8 cellular contexts compared by ENCODE assay signal in the genomic region with DNA sequence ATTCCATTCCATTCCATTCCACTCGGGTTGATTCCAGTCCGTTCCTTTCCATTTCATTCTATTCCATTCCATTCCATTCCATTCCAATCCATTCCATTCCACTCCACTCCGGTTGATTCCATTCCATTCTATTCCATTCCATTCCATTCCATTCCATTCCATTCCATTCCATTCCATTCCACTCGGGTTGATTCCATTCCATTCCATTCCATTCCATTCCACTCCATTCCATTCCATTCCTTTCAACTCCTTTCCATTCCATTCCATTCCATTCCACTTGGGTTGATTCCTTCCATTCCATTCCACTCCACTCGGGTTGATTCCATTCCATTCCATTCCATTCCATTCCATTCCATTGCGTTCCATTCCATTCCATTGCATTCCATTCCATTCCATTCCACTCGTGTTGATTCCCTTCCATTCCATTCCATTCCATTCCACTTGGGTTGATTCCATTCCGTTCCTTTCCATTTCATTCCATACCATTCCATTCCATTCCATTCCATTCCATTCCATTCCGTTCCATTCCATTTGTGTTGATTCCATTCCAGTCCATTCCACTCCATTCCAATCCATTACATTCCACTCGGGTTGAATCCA.
DNase-seq lines count a peak whose midpoint lies in the region; ATAC-seq and TF ChIP-seq lines count a peak whose summit lies in the region.
"Not testable (repeated sequence)": the region's sequence is repeated elsewhere in the genome, so short reads cannot be mapped to it uniquely, and the experiment has no call there.

No MANE protein-coding gene starts in this region.

- not testable (repeated sequence) for H4K20me1 ChIP-seq in BLaER1 treated with 17β-estradiol and CSF1 and Interleukin-3, amounts not matched to agents 10 nM and 100 nM

- H3K4me3 ChIP-seq in BLaER1 treated with 17β-estradiol and CSF1 and Interleukin-3, amounts not matched to agents 10 nM and 100 nM, result peak overlapping the region in 8 of 10 experiments; percentile 0 to 2 (median 0); a peak in 9 of 20 replicates

- H3K4me1 ChIP-seq in BLaER1 treated with 17β-estradiol and CSF1 and Interleukin-3, amounts not matched to agents 10 nM and 100 nM, result not testable (repeated sequence)

- POLR2A ChIA-PET in WTC11 (lab: Charles Lee), result not testable (repeated sequence)

- H3K4me1 Mint-ChIP-seq in WTC11, result not testable (repeated sequence)

- intact Hi-C loops in Right ventricle myocardium inferior (cut with DNase I), result not testable (repeated sequence)

- H3K36me3 Mint-ChIP-seq in WTC11, result peaks cover 94% of the 10 kb centered on the region

- H3K4me3 Mint-ChIP-seq in WTC11, result not testable (repeated sequence)

- H3K27me3 ChIP-seq in BLaER1 treated with 17β-estradiol and CSF1 and Interleukin-3, amounts not matched to agents 10 nM and 100 nM, result not testable (repeated sequence)

- not testable (repeated sequence) for H3K27ac Mint-ChIP-seq in WTC11

- peaks cover 79% of the 10 kb centered on the region for H3K27me3 Mint-ChIP-seq in WTC11 (ENCODE audit: low read depth)

- H3K9ac ChIP-seq in BLaER1 treated with 17β-estradiol and CSF1 and Interleukin-3, amounts not matched to agents 10 nM and 100 nM, result not testable (repeated sequence)

- H3K9me3 Mint-ChIP-seq in WTC11, result peaks cover 93% of the 10 kb centered on the region

- H3K4me2 ChIP-seq in BLaER1 treated with 17β-estradiol and CSF1 and Interleukin-3, amounts not matched to agents 10 nM and 100 nM, result not testable (repeated sequence)

- ATAC-seq in GM18909 (IDR thresholded peaks at IDR 0.05; ENCODE audit: poor library complexity, unreplicated experiment) (peak; percentile 43), GM21528 (IDR thresholded peaks at IDR 0.05; ENCODE audit: low FRiP score, unreplicated experiment) (peak; percentile 44), HG02852 (IDR thresholded peaks at IDR 0.05; ENCODE audit: unreplicated experiment) (peak; percentile 32), HG03342 (IDR thresholded peaks at IDR 0.05; ENCODE audit: unreplicated experiment) (peak; percentile 31), WTC11 (peak; percentile 33; the same call in 1 of the 2 replicates), Right ventricle myocardium inferior (peak; percentile 66), omental fat pad (ENCODE audit: low FRiP score) (peak; percentile 53)

- not testable (repeated sequence) for DNase-seq in WTC11 (ENCODE audit: low spot score); Right ventricle myocardium inferior (ENCODE audit: missing footprints); omental fat pad (ENCODE audit: low spot score)

- H3K27ac ChIP-seq in BLaER1 treated with 17β-estradiol and CSF1 and Interleukin-3, amounts not matched to agents 10 nM and 100 nM, result not testable (repeated sequence)

- CTCF ChIA-PET in WTC11 (lab: Charles Lee), result not testable (repeated sequence)

- TF ChIP-seq CTCF in WTC11 (IDR thresholded peaks at IDR 0.05); omental fat pad (IDR thresholded peaks at IDR 0.05): not testable (repeated sequence)

- H3K9me3 ChIP-seq in BLaER1 treated with 17β-estradiol and CSF1 and Interleukin-3, amounts not matched to agents 10 nM and 100 nM (replicated peaks in 1 of 11), result peaks cover 94 to 96% (median 94%) of the 10 kb centered on the region in 11 experiments

- not testable (repeated sequence) for H3K36me3 ChIP-seq in BLaER1 treated with 17β-estradiol and CSF1 and Interleukin-3, amounts not matched to agents 10 nM and 100 nM
